1 cellular context compared by ENCODE assay signal in genomic region chr7:30027915-30028748, GRCh38.
TF ChIP-seq lines count a peak whose summit lies in the region.

PLEKHA8 (plus strand) TSS chr7:30028412; CDS start chr7:30028763, 351 bp downstream.

TF ChIP-seq in HepG2, 621 proteins besides CTCF, POLR2A, EP300 and RAD21 (continued from another document and continues in another):
- TF ChIP-seq ZNF484 (CRISPR knock-in tag; IDR thresholded peaks at IDR 0.05; ENCODE audit: borderline replicate concordance, low read depth) = no peak
- peak; percentile 56 for TF ChIP-seq ZNF556 (CRISPR knock-in tag; IDR thresholded peaks at IDR 0.05; ENCODE audit: borderline replicate concordance)
- TF ChIP-seq SNAI1 (CRISPR knock-in tag; IDR thresholded peaks at IDR 0.05; ENCODE audit: borderline replicate concordance) = no peak
- TF ChIP-seq, protein P1, sequence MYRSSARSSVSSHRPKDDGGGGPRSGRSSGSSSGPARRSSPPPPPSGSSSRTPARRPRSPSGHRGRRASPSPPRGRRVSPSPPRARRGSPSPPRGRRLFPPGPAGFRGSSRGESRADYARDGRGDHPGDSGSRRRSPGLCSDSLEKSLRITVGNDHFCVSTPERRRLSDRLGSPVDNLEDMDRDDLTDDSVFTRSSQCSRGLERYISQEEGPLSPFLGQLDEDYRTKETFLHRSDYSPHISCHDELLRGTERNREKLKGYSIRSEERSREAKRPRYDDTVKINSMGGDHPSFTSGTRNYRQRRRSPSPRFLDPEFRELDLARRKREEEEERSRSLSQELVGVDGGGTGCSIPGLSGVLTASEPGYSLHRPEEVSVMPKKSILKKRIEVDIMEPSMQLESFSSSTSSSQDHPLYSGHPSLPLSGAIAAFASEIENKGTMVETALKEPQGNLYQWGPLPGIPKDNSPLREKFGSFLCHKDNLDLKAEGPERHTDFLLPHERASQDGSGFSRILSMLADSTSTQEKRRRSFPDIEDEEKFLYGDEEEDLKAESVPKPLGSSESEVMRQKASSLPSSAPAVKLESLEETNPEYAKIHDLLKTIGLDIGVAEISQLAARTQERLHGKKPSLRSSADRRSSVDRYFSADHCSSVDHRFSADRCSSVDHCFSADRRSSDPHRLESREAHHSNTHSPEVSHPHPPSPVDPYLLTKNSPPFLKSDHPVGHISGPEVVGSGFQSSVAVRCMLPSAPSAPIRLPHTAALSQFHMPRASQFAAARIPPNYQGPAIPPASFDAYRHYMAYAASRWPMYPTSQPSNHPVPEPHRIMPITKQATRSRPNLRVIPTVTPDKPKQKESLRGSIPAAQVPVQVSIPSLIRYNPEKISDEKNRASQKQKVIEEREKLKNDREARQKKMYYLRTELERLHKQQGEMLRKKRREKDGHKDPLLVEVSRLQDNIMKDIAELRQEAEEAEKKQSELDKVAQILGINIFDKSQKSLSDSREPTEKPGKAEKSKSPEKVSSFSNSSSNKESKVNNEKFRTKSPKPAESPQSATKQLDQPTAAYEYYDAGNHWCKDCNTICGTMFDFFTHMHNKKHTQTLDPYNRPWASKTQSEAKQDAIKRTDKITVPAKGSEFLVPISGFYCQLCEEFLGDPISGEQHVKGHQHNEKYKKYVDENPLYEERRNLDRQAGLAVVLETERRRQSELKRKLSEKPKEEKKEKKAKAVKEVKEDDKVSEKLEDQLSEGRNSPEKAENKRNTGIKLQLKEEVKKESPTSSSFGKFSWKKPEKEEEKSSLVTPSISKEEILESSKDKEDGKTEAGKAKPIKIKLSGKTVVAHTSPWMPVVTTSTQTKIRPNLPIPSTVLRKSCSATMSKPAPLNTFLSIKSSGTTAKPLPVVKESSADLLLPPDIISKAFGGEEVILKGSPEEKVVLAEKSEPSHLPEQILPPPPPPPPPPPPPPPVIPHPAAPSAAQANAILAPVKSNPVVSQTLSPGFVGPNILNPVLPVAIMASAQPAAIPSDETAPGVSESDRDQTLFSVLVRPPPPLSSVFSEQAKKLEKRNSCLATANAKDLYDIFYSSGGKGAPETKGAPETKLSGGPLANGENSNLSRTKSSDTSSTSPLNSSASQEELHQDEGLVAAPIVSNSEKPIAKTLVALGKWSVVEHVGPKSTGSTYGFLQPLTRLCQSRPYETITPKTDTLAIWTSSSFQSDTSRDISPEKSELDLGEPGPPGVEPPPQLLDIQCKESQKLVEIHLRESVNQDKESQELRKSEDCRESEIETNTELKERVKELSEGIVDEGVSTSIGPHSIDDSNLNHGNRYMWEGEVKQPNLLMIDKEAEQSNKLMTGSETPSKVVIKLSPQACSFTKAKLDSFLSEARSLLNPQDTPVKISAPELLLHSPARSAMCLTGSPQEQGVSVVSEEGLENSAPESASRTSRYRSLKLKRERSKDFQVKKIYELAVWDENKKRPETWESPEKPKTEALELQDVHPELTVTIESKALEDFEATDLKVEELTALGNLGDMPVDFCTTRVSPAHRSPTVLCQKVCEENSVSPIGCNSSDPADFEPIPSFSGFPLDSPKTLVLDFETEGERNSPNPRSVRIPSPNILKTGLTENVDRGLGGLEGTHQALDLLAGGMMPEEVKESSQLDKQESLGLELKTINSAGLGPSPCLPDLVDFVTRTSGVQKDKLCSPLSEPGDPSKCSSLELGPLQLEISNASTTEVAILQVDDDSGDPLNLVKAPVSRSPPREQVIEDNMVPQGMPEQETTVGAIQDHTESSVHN (CRISPR knock-in tag; IDR thresholded peaks at IDR 0.05) = peak; percentile 23; the same call in 1 of the 2 replicates
- TF ChIP-seq ZNF878 (CRISPR knock-in tag; IDR thresholded peaks at IDR 0.05) = no peak
- no peak for TF ChIP-seq AGO1 (IDR thresholded peaks at IDR 0.05; ENCODE audit: low read depth, low read length, poor library complexity, severe bottlenecking)
- TF ChIP-seq PAF1 (CRISPR knock-in tag; IDR thresholded peaks at IDR 0.05) = no peak
- TF ChIP-seq, protein P2, sequence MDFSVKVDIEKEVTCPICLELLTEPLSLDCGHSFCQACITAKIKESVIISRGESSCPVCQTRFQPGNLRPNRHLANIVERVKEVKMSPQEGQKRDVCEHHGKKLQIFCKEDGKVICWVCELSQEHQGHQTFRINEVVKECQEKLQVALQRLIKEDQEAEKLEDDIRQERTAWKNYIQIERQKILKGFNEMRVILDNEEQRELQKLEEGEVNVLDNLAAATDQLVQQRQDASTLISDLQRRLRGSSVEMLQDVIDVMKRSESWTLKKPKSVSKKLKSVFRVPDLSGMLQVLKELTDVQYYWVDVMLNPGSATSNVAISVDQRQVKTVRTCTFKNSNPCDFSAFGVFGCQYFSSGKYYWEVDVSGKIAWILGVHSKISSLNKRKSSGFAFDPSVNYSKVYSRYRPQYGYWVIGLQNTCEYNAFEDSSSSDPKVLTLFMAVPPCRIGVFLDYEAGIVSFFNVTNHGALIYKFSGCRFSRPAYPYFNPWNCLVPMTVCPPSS (IDR thresholded peaks at IDR 0.05) = no peak
- TF ChIP-seq ZNF160 (CRISPR knock-in tag; IDR thresholded peaks at IDR 0.05) = peak; percentile 38; the same call in 1 of the 2 replicates
- TF ChIP-seq ZNF574 (CRISPR knock-in tag; IDR thresholded peaks at IDR 0.05) = peak; percentile 73
- TF ChIP-seq RFX1 (IDR thresholded peaks at IDR 0.05) = no peak
- no peak for TF ChIP-seq ZMYM2 (CRISPR knock-in tag; IDR thresholded peaks at IDR 0.05)
- no peak for TF ChIP-seq FOSL1 (CRISPR knock-in tag; IDR thresholded peaks at IDR 0.05; ENCODE audit: borderline replicate concordance)
- TF ChIP-seq, protein P3, sequence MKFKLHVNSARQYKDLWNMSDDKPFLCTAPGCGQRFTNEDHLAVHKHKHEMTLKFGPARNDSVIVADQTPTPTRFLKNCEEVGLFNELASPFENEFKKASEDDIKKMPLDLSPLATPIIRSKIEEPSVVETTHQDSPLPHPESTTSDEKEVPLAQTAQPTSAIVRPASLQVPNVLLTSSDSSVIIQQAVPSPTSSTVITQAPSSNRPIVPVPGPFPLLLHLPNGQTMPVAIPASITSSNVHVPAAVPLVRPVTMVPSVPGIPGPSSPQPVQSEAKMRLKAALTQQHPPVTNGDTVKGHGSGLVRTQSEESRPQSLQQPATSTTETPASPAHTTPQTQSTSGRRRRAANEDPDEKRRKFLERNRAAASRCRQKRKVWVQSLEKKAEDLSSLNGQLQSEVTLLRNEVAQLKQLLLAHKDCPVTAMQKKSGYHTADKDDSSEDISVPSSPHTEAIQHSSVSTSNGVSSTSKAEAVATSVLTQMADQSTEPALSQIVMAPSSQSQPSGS (CRISPR knock-in tag; IDR thresholded peaks at IDR 0.05) = peak; percentile 37
- peak; percentile 85 for TF ChIP-seq ZNF776 (CRISPR knock-in tag; IDR thresholded peaks at IDR 0.05)
- TF ChIP-seq PBX3 (CRISPR knock-in tag; IDR thresholded peaks at IDR 0.05; ENCODE audit: borderline replicate concordance) = no peak
- peak; percentile 41; the same call in 1 of the 2 replicates for TF ChIP-seq NFYB (CRISPR knock-in tag; IDR thresholded peaks at IDR 0.05)
- no peak for TF ChIP-seq HMG20B (CRISPR knock-in tag; conservative IDR thresholded peaks at IDR 0.05)
- peak; percentile 85 for TF ChIP-seq ZMAT3 (CRISPR knock-in tag; conservative IDR thresholded peaks at IDR 0.05)
- TF ChIP-seq JARID2 (CRISPR knock-in tag; IDR thresholded peaks at IDR 0.05; ENCODE audit: insufficient replicate concordance) = peak; percentile 32
- TF ChIP-seq RAD51 (IDR thresholded peaks at IDR 0.05; ENCODE audit: borderline replicate concordance) = no peak
- TF ChIP-seq ZSCAN20 (CRISPR knock-in tag; IDR thresholded peaks at IDR 0.05; ENCODE audit: borderline replicate concordance) = peak; percentile 90; the same call in 1 of the 2 replicates
- TF ChIP-seq ZFP90 (CRISPR knock-in tag; IDR thresholded peaks at IDR 0.05; ENCODE audit: borderline replicate concordance) = no peak
- peak; percentile 76 for TF ChIP-seq ZNF782 (CRISPR knock-in tag; IDR thresholded peaks at IDR 0.05; ENCODE audit: borderline replicate concordance)
- peak; percentile 55; the same call in 1 of the 2 replicates for TF ChIP-seq SOX5 (CRISPR knock-in tag; IDR thresholded peaks at IDR 0.05; ENCODE audit: borderline replicate concordance)
- TF ChIP-seq AKNA (CRISPR knock-in tag; IDR thresholded peaks at IDR 0.05; ENCODE audit: borderline replicate concordance) = no peak
- TF ChIP-seq TOPORS (CRISPR knock-in tag; IDR thresholded peaks at IDR 0.05) = no peak
- TF ChIP-seq ZNF17 (CRISPR knock-in tag; IDR thresholded peaks at IDR 0.05) = no peak
- peak; percentile 77 for TF ChIP-seq ZBED4 (CRISPR knock-in tag; IDR thresholded peaks at IDR 0.05; ENCODE audit: borderline replicate concordance)
- TF ChIP-seq SMAD9 (CRISPR knock-in tag; IDR thresholded peaks at IDR 0.05) = no peak
- TF ChIP-seq GABPA (IDR thresholded peaks at IDR 0.05; ENCODE audit: low read depth, low read length) = 0 out of 2 replicates have a peak, but pooled peaks have one; percentile 14
- TF ChIP-seq GABPA (CRISPR knock-in tag; IDR thresholded peaks at IDR 0.05; ENCODE audit: low read depth) = peak; percentile 70
- peak; percentile 67 for TF ChIP-seq ZBTB42 (CRISPR knock-in tag; IDR thresholded peaks at IDR 0.05)
